ENCODE assay signal across 27 cellular contexts in genomic region chr12:43238281-43238680, GRCh38.
DNase-seq lines count a peak whose midpoint lies in the region; ATAC-seq, FAIRE-seq and TF ChIP-seq lines count a peak whose summit lies in the region.
"Had no signal": no experiment of that assay in that cellular context is flagged by ENCODE, and none has a peak within 500 bp of the region (broad histone marks: within the 10 kb centered on the region; RNA-seq: fewer than 3 reads in every experiment).

No MANE protein-coding gene starts in this region.

- H3K4me1 ChIP-seq in GM23248 (ENCODE audit: insufficient read depth) (peaks cover 8% of the 10 kb centered on the region), foreskin keratinocyte (no peaks in the 10 kb centered on the region), left ventricle myocardium inferior (no peaks in the 10 kb centered on the region), HepG2 (ENCODE audit: insufficient read depth, low read length) (no peaks in the 10 kb centered on the region)
- H3K4me1 ChIP-seq: BLaER1, breast epithelium, Caco-2, psoas muscle, suprapubic skin had no signal

- FAIRE-seq in HepG2 (lab: Jason Lieb, UNC), result no peak
- FAIRE-seq: HTR-8/SVneo, kidney had no signal

- no peak overlapping the region for H3K27ac ChIP-seq in GM23248
- H3K27ac ChIP-seq in brain microvascular endothelial cell, result no peak overlapping the region
- no peak overlapping the region for H3K27ac ChIP-seq in foreskin keratinocyte
- H3K27ac ChIP-seq in left ventricle myocardium inferior (replicated peaks), result no peak overlapping the region
- no peak overlapping the region for H3K27ac ChIP-seq in HepG2 (ENCODE audit: extremely low read length, insufficient read depth, low read length)
- H3K27ac ChIP-seq: BLaER1, breast epithelium, coronary artery, psoas muscle, skin epidermis, suprapubic skin, WERI-Rb-1 had no signal

- H3K9ac ChIP-seq in GM23248 (no peak overlapping the region), HepG2 (ENCODE audit: insufficient read depth, low read depth, low read length) (no peak overlapping the region)
- H3K9ac ChIP-seq: BLaER1 had no signal

- DNase-seq in GM23248 (no peak), NCI-H226 (peak; percentile 72), brain microvascular endothelial cell (peak; percentile 5), foreskin keratinocyte (peak in 1 of 2 donors; percentile 3), OCI-M2 (lab: John Stamatoyannopoulos, UW; ENCODE audit: unreplicated experiment) (no peak), left ventricle myocardium inferior (no peak), HepG2 (ENCODE audit: low spot score) (no peak)
- DNase-seq: activated CD4-positive, alpha-beta T cell treated with anti-CD3 and anti-CD28 coated beads, Interleukin-2, amount 10 ng/mL, durations not matched to agents 24 days and 14 days; activated naive CD4-positive, alpha-beta T cell treated with Interleukin-2 at 50 U/mL for 16 hours; activated T-cell treated with anti-CD3 and anti-CD28 coated beads, Interleukin-2, amount 50 U/mL, for 48 hours; Caco-2; DND-41; glutamatergic neuron; GOT3; kidney; NCI-H1105; NCI-H2029; psoas muscle; WERI-Rb-1 had no signal

- no TSS peak for BruUV-seq in HepG2 (replicated peaks; lab: Mats Ljungman, UMichigan)

- ATAC-seq in foreskin keratinocyte, result peak; percentile 27
- ATAC-seq in HepG2, result no peak
- ATAC-seq in HG02798 (IDR thresholded peaks at IDR 0.05; ENCODE audit: poor library complexity, unreplicated experiment), result no peak
- ATAC-seq: psoas muscle; stimulated activated effector memory CD8-positive, alpha-beta T cell treated with anti-CD3 and anti-CD28 coated beads, Interleukin-12 subunit alpha, Interleukin-12 subunit beta, amount 100 ng/mL, for 72 hours had no signal

- POLR2A ChIA-PET in HepG2 (lab: Yijun Ruan, JAX), result no interaction called here

- H3K4me3 ChIP-seq in GM23248 (no peak overlapping the region), brain microvascular endothelial cell (ENCODE audit: low read depth, low read length) (no peak overlapping the region), left ventricle myocardium inferior (no peak overlapping the region), HepG2 (replicated peaks in 1 of 3; ENCODE audit: insufficient read depth in 1 of 3, low read depth in 2 of 3, low read length in 3 of 3) (no peak overlapping the region)
- H3K4me3 ChIP-seq: BLaER1, breast epithelium, coronary artery, psoas muscle, skin epidermis, suprapubic skin had no signal

- H3K27me3 ChIP-seq in GM23248 (replicated peaks; ENCODE audit: insufficient read depth), result no peaks in the 10 kb centered on the region
- no peaks in the 10 kb centered on the region for H3K27me3 ChIP-seq in brain microvascular endothelial cell (replicated peaks)
- H3K27me3 ChIP-seq in foreskin keratinocyte, result no peaks in the 10 kb centered on the region
- no peaks in the 10 kb centered on the region for H3K27me3 ChIP-seq in left ventricle myocardium inferior (ENCODE audit: low read depth)
- no peaks in the 10 kb centered on the region for H3K27me3 ChIP-seq in HepG2 (ENCODE audit: control insufficient read depth in 1 of 2, insufficient read depth in 2 of 2, low read length in 2 of 2)
- H3K27me3 ChIP-seq: BLaER1, breast epithelium, suprapubic skin had no signal

- no peaks in the 10 kb centered on the region for H3K9me3 ChIP-seq in GM23248 (ENCODE audit: low read depth)
- no peaks in the 10 kb centered on the region for H3K9me3 ChIP-seq in left ventricle myocardium inferior (replicated peaks)
- H3K9me3 ChIP-seq in HepG2 (ENCODE audit: low read length), result no peaks in the 10 kb centered on the region
- H3K9me3 ChIP-seq: BLaER1, breast epithelium, Caco-2, psoas muscle, suprapubic skin had no signal

- CTCF ChIA-PET in HepG2 (lab: Yijun Ruan, JAX; ENCODE audit: low intra/inter-chr PET ratio, low total read pairs), result no interaction called here

- intact Hi-C loops in left ventricle myocardium inferior (cut with micrococcal nuclease), result no loop called here
- intact Hi-C loops in HepG2 (cut with micrococcal nuclease; ENCODE audit: unreplicated experiment), result no loop called here

- H3K79me2 ChIP-seq in GM23248 (ENCODE audit: insufficient read depth), result no peaks in the 10 kb centered on the region
- no peaks in the 10 kb centered on the region for H3K79me2 ChIP-seq in HepG2 (ENCODE audit: insufficient read depth, low read length)

- no peak for TF ChIP-seq RAD21 in HepG2 (CRISPR knock-in tag; IDR thresholded peaks at IDR 0.05)

- no peaks in the 10 kb centered on the region for H3K36me3 ChIP-seq in GM23248 (ENCODE audit: low read depth)
- no peaks in the 10 kb centered on the region for H3K36me3 ChIP-seq in brain microvascular endothelial cell (replicated peaks)
- no peaks in the 10 kb centered on the region for H3K36me3 ChIP-seq in left ventricle myocardium inferior
- H3K36me3 ChIP-seq in HepG2 (replicated peaks in 1 of 2; ENCODE audit: control insufficient read depth in 1 of 2, insufficient read depth in 2 of 2, low read length in 2 of 2), result no peaks in the 10 kb centered on the region
- H3K36me3 ChIP-seq: BLaER1, breast epithelium, suprapubic skin, WERI-Rb-1 had no signal

- no peaks in the 10 kb centered on the region for H3F3A ChIP-seq in GM23248 (ENCODE audit: insufficient read depth)

- TF ChIP-seq CTCF in brain microvascular endothelial cell (IDR thresholded peaks at IDR 0.05; ENCODE audit: low read depth, low read length, missing control alignments) (no peak), foreskin keratinocyte (conservative IDR thresholded peaks at IDR 0.05) (no peak), left ventricle myocardium inferior (IDR thresholded peaks at IDR 0.05; ENCODE audit: borderline replicate concordance) (no peak), HepG2 (CRISPR knock-in tag; IDR thresholded peaks at IDR 0.05) (no peak)

- no peak for TF ChIP-seq EP300 in HepG2 (IDR thresholded peaks at IDR 0.05; ENCODE audit: low read depth in 2 of 2, low read length in 2 of 2)
- TF ChIP-seq EP300 in HepG2 (CRISPR knock-in tag; IDR thresholded peaks at IDR 0.05; ENCODE audit: borderline replicate concordance), result no peak

- in situ Hi-C loops in GM23248 (cut with MboI) (no loop called here), brain microvascular endothelial cell (cut with HindIII; ENCODE audit: low pct_ligation_motif_present, low sequenced_read_pairs) (no loop called here), HepG2 (cut with HindIII; ENCODE audit: extremely low pct_ligation_motif_present, low pct_unique_long_range_greater_than_20kb) (no loop called here)

- no peaks in the 10 kb centered on the region for H4K20me1 ChIP-seq in GM23248 (ENCODE audit: insufficient read depth)
- H4K20me1 ChIP-seq in HepG2 (ENCODE audit: insufficient read depth, low read length), result no peaks in the 10 kb centered on the region
- H4K20me1 ChIP-seq: BLaER1 had no signal

- H3K4me2 ChIP-seq in GM23248 (ENCODE audit: unreplicated experiment), result no peak overlapping the region
- no peak overlapping the region for H3K4me2 ChIP-seq in HepG2 (ENCODE audit: low read depth, low read length)
- H3K4me2 ChIP-seq: BLaER1 had no signal

- H3K9me2 ChIP-seq in GM23248 (ENCODE audit: insufficient read depth), result no peaks in the 10 kb centered on the region

- peak overlapping the region; percentile 29; the same call in 1 of the 2 replicates for H2AFZ ChIP-seq in GM23248
- H2AFZ ChIP-seq in HepG2 (ENCODE audit: low read length), result no peak overlapping the region

- TF ChIP-seq POLR2A in HepG2 (IDR thresholded peaks at IDR 0.05; ENCODE audit: insufficient read depth in 1 of 2, low read depth in 2 of 2, low read length in 2 of 2), result no peak

TF ChIP-seq in HepG2, 621 proteins besides CTCF, POLR2A, EP300 and RAD21:
- TF ChIP-seq SETDB1 (CRISPR knock-in tag; IDR thresholded peaks at IDR 0.05; ENCODE audit: borderline replicate concordance) (no peak), HNF4G (IDR thresholded peaks at IDR 0.05; ENCODE audit: borderline replicate concordance, low read depth, low read length) (no peak), HNF4G (CRISPR knock-in tag; IDR thresholded peaks at IDR 0.05; ENCODE audit: borderline replicate concordance, low read depth) (no peak), ZNF557 (CRISPR knock-in tag; IDR thresholded peaks at IDR 0.05) (no peak), NFRKB (IDR thresholded peaks at IDR 0.05) (no peak), ZNF567 (CRISPR knock-in tag; IDR thresholded peaks at IDR 0.05; ENCODE audit: borderline replicate concordance) (no peak)

Comparison
In these comparisons a context has a peak if more than half of its experiments do, and no peak if none do; other contexts are left out.
1. DNase-seq: peak in NCI-H226 (single experiment) and brain microvascular endothelial cell (single experiment); none in GM23248 (single experiment), OCI-M2 (single experiment), left ventricle myocardium inferior (single experiment) and HepG2 (single experiment).